Comparison of ENCODE assay signal across 1 cellular context in genomic region chr2:225468131-225468530, GRCh38.
TF ChIP-seq lines count a peak whose summit lies in the region.

No MANE protein-coding gene starts in this region.

TF ChIP-seq in SK-N-SH, 30 proteins besides CTCF, POLR2A, EP300 and RAD21 (continued from another document):
- no peak for TF ChIP-seq IRF3 (IDR thresholded peaks at IDR 0.05; ENCODE audit: low read depth, low read length)
- no peak for TF ChIP-seq TAF1 (IDR thresholded peaks at IDR 0.05; ENCODE audit: borderline replicate concordance, low read depth, low read length)
